In the genomic region with DNA sequence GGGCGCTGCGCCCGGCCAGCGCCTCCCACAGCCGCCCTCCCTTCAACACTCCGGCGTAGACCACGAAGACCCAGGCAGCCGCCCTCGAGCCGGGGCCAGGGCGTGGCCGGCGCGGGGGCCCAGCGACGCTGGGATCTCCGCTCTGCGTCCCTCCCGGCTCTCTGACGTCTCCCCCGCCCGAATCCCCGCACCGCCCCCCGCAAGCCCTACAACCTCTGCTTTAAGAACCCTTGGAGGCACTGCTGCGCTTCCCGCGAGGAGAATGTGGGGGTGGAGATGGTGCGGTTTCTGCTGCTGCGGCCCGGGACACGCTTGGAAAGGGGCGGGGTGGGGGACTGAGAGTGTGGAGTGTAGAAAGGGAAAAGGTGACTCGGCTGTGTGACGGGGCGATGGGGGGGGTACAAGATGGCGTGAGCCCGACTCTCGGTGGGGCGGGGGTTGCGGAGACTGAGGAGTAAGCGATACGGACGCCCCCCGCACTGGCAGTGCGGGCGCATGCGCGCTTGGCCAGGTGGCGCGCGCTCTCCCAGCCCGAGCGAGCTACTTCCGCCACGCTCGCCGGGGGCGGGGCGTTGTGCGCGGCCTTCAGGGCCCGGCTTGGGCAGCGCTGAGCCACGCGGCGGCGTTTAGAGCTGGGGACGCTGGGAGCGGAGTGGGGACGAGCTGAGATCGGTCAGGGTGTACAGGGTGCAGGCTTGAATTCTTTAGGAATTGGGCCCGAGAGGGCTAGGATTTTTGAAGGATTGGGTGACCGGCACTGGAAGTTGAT, we compare ENCODE assay signal across 1 cellular context.
TF ChIP-seq lines count a peak whose summit lies in the region.

SUPT3H (minus strand) TSS at position 380 of the 769 bp plus-strand sequence.

TF ChIP-seq in HepG2, 621 proteins besides CTCF, POLR2A, EP300 and RAD21 (continued from another document and continues in another):
- TF ChIP-seq REST (IDR thresholded peaks at IDR 0.05; ENCODE audit: borderline replicate concordance in 1 of 2, low read depth in 1 of 2, low read length in 2 of 2) (peak in 1 of 2 experiments; percentile 68; a peak in 1 of 4 replicates), KDM6A (CRISPR knock-in tag; IDR thresholded peaks at IDR 0.05; ENCODE audit: low read depth) (no peak), HOXA7 (CRISPR knock-in tag; IDR thresholded peaks at IDR 0.05) (no peak), ZC3H13 (CRISPR knock-in tag; IDR thresholded peaks at IDR 0.05) (peak; percentile 82), NCOA2 (CRISPR knock-in tag; IDR thresholded peaks at IDR 0.05) (no peak; the same call in 1 of the 2 replicates), MIXL1 (CRISPR knock-in tag; IDR thresholded peaks at IDR 0.05) (peak; percentile 46; the same call in 1 of the 2 replicates), ERF (CRISPR knock-in tag; IDR thresholded peaks at IDR 0.05) (peak; percentile 90), ZFAT (CRISPR knock-in tag; conservative IDR thresholded peaks at IDR 0.05) (no peak), SP2 (CRISPR knock-in tag; IDR thresholded peaks at IDR 0.05) (0 out of 2 replicates have a peak, but pooled peaks have one; percentile 18), ZNF652 (CRISPR knock-in tag; IDR thresholded peaks at IDR 0.05; ENCODE audit: borderline replicate concordance, low read depth) (0 out of 2 replicates have a peak, but pooled peaks have one; percentile 8), AKAP8 (CRISPR knock-in tag; IDR thresholded peaks at IDR 0.05) (peak; percentile 78; the same call in 1 of the 2 replicates), HOXD1 (CRISPR knock-in tag; IDR thresholded peaks at IDR 0.05) (0 out of 2 replicates have a peak, but pooled peaks have one; percentile 47), ZEB1 (IDR thresholded peaks at IDR 0.05; ENCODE audit: insufficient replicate concordance, low read depth) (no peak), ATF2 (CRISPR knock-in tag; IDR thresholded peaks at IDR 0.05) (peak; percentile 88), UBTF (CRISPR knock-in tag; IDR thresholded peaks at IDR 0.05) (peak; percentile 90), MXI1 (IDR thresholded peaks at IDR 0.05; ENCODE audit: borderline replicate concordance, low read depth, low read length) (peak; percentile 89; the same call in 2 of the 3 replicates), KLF11 (CRISPR knock-in tag; IDR thresholded peaks at IDR 0.05) (no peak), SALL2 (CRISPR knock-in tag; IDR thresholded peaks at IDR 0.05) (peak; percentile 78), EZH2 (conservative IDR thresholded peaks at IDR 0.05; ENCODE audit: low read depth, low read length) (no peak), ZNF451 (CRISPR knock-in tag; IDR thresholded peaks at IDR 0.05) (peak; percentile 86), ZNF512B (CRISPR knock-in tag; IDR thresholded peaks at IDR 0.05; ENCODE audit: borderline replicate concordance) (peak; percentile 95), E2F2 (CRISPR knock-in tag; IDR thresholded peaks at IDR 0.05; ENCODE audit: borderline replicate concordance) (peak; percentile 45; the same call in 1 of the 2 replicates), ZNF17 (CRISPR knock-in tag; IDR thresholded peaks at IDR 0.05) (no peak), TRIM24 (CRISPR knock-in tag; IDR thresholded peaks at IDR 0.05) (no peak), NFIB (CRISPR knock-in tag; IDR thresholded peaks at IDR 0.05; ENCODE audit: borderline replicate concordance) (no peak), PCBP1 (IDR thresholded peaks at IDR 0.05; ENCODE audit: borderline replicate concordance, low read depth, low read length) (0 out of 2 replicates have a peak, but pooled peaks have one; percentile 69), ARHGAP35 (CRISPR knock-in tag; IDR thresholded peaks at IDR 0.05; ENCODE audit: borderline replicate concordance) (peak; percentile 66; the same call in 1 of the 2 replicates), RFX1 (IDR thresholded peaks at IDR 0.05) (no peak), ZFYVE20 (CRISPR knock-in tag; IDR thresholded peaks at IDR 0.05; ENCODE audit: borderline replicate concordance, low read depth) (0 out of 2 replicates have a peak, but pooled peaks have one; percentile 59), ZNF274 (CRISPR knock-in tag; IDR thresholded peaks at IDR 0.05) (peak; percentile 92), MAF1 (CRISPR knock-in tag; IDR thresholded peaks at IDR 0.05; ENCODE audit: borderline replicate concordance) (0 out of 2 replicates have a peak, but pooled peaks have one; percentile 48), TP53 (CRISPR knock-in tag; conservative IDR thresholded peaks at IDR 0.05) (no peak; the same call in 1 of the 2 replicates), PITX1 (CRISPR knock-in tag; IDR thresholded peaks at IDR 0.05) (peak; percentile 60; the same call in 1 of the 2 replicates), RXRB (CRISPR knock-in tag; IDR thresholded peaks at IDR 0.05; ENCODE audit: borderline replicate concordance) (0 out of 2 replicates have a peak, but pooled peaks have one; percentile 37), ZNF232 (CRISPR knock-in tag; IDR thresholded peaks at IDR 0.05; ENCODE audit: borderline replicate concordance) (peak; percentile 73), ZGPAT (CRISPR knock-in tag; IDR thresholded peaks at IDR 0.05) (peak; percentile 97)
- TF ChIP-seq, protein P1, sequence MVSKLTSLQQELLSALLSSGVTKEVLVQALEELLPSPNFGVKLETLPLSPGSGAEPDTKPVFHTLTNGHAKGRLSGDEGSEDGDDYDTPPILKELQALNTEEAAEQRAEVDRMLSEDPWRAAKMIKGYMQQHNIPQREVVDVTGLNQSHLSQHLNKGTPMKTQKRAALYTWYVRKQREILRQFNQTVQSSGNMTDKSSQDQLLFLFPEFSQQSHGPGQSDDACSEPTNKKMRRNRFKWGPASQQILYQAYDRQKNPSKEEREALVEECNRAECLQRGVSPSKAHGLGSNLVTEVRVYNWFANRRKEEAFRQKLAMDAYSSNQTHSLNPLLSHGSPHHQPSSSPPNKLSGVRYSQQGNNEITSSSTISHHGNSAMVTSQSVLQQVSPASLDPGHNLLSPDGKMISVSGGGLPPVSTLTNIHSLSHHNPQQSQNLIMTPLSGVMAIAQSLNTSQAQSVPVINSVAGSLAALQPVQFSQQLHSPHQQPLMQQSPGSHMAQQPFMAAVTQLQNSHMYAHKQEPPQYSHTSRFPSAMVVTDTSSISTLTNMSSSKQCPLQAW (CRISPR knock-in tag; IDR thresholded peaks at IDR 0.05) = peak; percentile 80
- TF ChIP-seq, protein P2, sequence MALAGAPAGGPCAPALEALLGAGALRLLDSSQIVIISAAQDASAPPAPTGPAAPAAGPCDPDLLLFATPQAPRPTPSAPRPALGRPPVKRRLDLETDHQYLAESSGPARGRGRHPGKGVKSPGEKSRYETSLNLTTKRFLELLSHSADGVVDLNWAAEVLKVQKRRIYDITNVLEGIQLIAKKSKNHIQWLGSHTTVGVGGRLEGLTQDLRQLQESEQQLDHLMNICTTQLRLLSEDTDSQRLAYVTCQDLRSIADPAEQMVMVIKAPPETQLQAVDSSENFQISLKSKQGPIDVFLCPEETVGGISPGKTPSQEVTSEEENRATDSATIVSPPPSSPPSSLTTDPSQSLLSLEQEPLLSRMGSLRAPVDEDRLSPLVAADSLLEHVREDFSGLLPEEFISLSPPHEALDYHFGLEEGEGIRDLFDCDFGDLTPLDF (CRISPR knock-in tag; IDR thresholded peaks at IDR 0.05) = peak; percentile 17; the same call in 1 of the 2 replicates
- TF ChIP-seq, protein P3, sequence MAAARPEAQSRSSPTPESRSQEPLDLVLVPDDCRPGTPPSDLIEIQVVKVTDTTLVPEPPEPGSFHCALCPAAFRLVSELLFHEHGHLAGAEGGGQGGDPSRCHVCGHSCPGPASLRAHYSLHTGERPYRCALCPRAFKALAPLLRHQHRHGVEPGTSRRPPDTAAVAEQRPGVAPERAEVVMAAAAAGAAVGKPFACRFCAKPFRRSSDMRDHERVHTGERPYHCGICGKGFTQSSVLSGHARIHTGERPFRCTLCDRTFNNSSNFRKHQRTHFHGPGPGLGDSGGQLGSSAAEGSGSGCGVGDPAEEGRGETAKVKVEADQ (CRISPR knock-in tag; IDR thresholded peaks at IDR 0.05; ENCODE audit: borderline replicate concordance) = peak; percentile 51
